Comparison of ENCODE assay signal across 17 cellular contexts in the genomic region with DNA sequence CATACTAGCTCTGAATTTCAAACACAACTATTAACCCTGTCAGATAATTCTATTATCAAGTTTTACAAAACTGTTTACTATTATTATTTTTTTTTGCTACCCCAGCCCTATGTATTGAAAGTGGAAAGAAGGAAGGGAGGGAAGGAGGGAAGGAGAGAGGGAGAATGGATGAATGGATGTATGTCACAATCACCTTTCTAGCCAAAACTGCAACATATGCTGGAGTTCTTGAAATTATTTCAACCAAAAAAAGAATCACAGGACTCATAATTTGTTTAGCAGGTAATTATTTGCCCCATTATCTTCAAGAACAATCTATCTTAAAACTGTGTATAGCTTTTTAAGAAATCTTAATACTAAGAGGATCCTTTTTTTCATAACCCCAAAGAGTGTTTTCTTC. TPM values are rescaled to one million over a fixed set of nuclear protein-coding genes. Genes with fewer than 3 reads are reported as not detected.
DNase-seq lines count a peak whose midpoint lies in the region; ATAC-seq and TF ChIP-seq lines count a peak whose summit lies in the region.
"Had no signal": no experiment of that assay in that cellular context is flagged by ENCODE, and none has a peak within 500 bp of the region (broad histone marks: within the 10 kb centered on the region; RNA-seq: fewer than 3 reads in every experiment).

No MANE protein-coding gene starts in this region.

- H3K4me1 ChIP-seq in muscle layer of duodenum (ENCODE audit: control insufficient read depth in 1 of 2, insufficient read depth in 2 of 2, low read length in 2 of 2) (peaks cover 42 to 60% of the 10 kb centered on the region in 2 donors), stomach (peaks cover 34 to 89% (median 64%) of the 10 kb centered on the region in 4 donors)

- TF ChIP-seq EP300 in stomach (IDR thresholded peaks at IDR 0.05): no peak

- H3K27ac ChIP-seq in muscle layer of duodenum (ENCODE audit: low read length) (peak overlapping the region; percentile 84), stomach (peak overlapping the region in 3 of 5 donors; percentile 43 to 72 (median 43))

- ATAC-seq in activated naive CD8-positive, alpha-beta T cell treated with anti-CD3 and anti-CD28 coated beads, Interleukin-2, amount 50 U/mL, for 24 hours: no peak
- no peak for ATAC-seq in activated T-helper 17 cell treated with anti-CD3 and anti-CD28 coated beads, Interleukin-2, amount 50 U/mL, for 72 hours (replicated peaks)
- ATAC-seq in left lobe of liver (no peak), Right ventricle myocardium inferior (no peak)

- H3K27me3 Mint-ChIP-seq in activated naive CD8-positive, alpha-beta T cell: no peaks in the 10 kb centered on the region
- H3K27me3 Mint-ChIP-seq in activated naive CD8-positive, alpha-beta T cell treated with anti-CD3 and anti-CD28 coated beads, Interleukin-2, amount 50 U/mL, for 24 hours: no peaks in the 10 kb centered on the region
- H3K27me3 Mint-ChIP-seq in activated T-helper 17 cell treated with anti-CD3 and anti-CD28 coated beads, Interleukin-2, amount 50 U/mL, for 72 hours: no peaks in the 10 kb centered on the region
- H3K27me3 Mint-ChIP-seq: activated naive CD8-positive, alpha-beta T cell treated with anti-CD3 and anti-CD28 coated beads, Interleukin-2, amount 10 ng/mL, durations not matched to agents 7 days and 5 days; progenitor cell of endocrine pancreas had no signal

- intact Hi-C loops in stomach (cut with DNase I; ENCODE audit: low total_unique reads): no loop called here
- intact Hi-C loops in Right ventricle myocardium inferior (cut with DNase I): no loop called here

- H3K27me3 ChIP-seq in muscle layer of duodenum (ENCODE audit: low read depth, low read length) (no peaks in the 10 kb centered on the region), stomach (no peaks in the 10 kb centered on the region)
- H3K27me3 ChIP-seq: Peyer's patch had no signal

- peak overlapping the region; percentile 80 for H3K27ac Mint-ChIP-seq in activated naive CD8-positive, alpha-beta T cell
- no peak overlapping the region for H3K27ac Mint-ChIP-seq in activated naive CD8-positive, alpha-beta T cell treated with anti-CD3 and anti-CD28 coated beads, Interleukin-2, amount 50 U/mL, for 24 hours
- no peak overlapping the region for H3K27ac Mint-ChIP-seq in activated T-helper 17 cell treated with anti-CD3 and anti-CD28 coated beads, Interleukin-2, amount 50 U/mL, for 72 hours
- H3K27ac Mint-ChIP-seq: progenitor cell of endocrine pancreas had no signal

- H3K36me3 ChIP-seq in muscle layer of duodenum (ENCODE audit: control insufficient read depth in 1 of 2, insufficient read depth in 2 of 2, low read length in 2 of 2) (peaks cover 0 to 5% of the 10 kb centered on the region in 2 donors), stomach (no peaks in the 10 kb centered on the region)
- H3K36me3 ChIP-seq: Peyer's patch had no signal

- H3K4me3 Mint-ChIP-seq in activated naive CD8-positive, alpha-beta T cell: peak overlapping the region; percentile 63
- no peak overlapping the region for H3K4me3 Mint-ChIP-seq in activated naive CD8-positive, alpha-beta T cell treated with anti-CD3 and anti-CD28 coated beads, Interleukin-2, amount 50 U/mL, for 24 hours
- H3K4me3 Mint-ChIP-seq in activated T-helper 17 cell treated with anti-CD3 and anti-CD28 coated beads, Interleukin-2, amount 50 U/mL, for 72 hours: peak overlapping the region; percentile 60
- H3K4me3 Mint-ChIP-seq: H9 had no signal

- no peak for TF ChIP-seq POLR2A in stomach (IDR thresholded peaks at IDR 0.05)

- TF ChIP-seq CTCF in stomach (IDR thresholded peaks at IDR 0.05): no peak

- no peaks in the 10 kb centered on the region for H3K36me3 Mint-ChIP-seq in activated naive CD8-positive, alpha-beta T cell
- peaks cover 4% of the 10 kb centered on the region for H3K36me3 Mint-ChIP-seq in activated naive CD8-positive, alpha-beta T cell treated with anti-CD3 and anti-CD28 coated beads, Interleukin-2, amount 50 U/mL, for 24 hours (ENCODE audit: low read depth)
- H3K36me3 Mint-ChIP-seq in activated T-helper 17 cell treated with anti-CD3 and anti-CD28 coated beads, Interleukin-2, amount 50 U/mL, for 72 hours (ENCODE audit: low read depth): peaks cover 9% of the 10 kb centered on the region
- H3K36me3 Mint-ChIP-seq: activated naive CD8-positive, alpha-beta T cell treated with anti-CD3 and anti-CD28 coated beads, Interleukin-2, amount 10 ng/mL, durations not matched to agents 7 days and 5 days had no signal

- POLR2A ChIA-PET in HEK293T (lab: Yijun Ruan, JAX): no interaction called here

- H3K9me3 Mint-ChIP-seq in activated naive CD8-positive, alpha-beta T cell (ENCODE audit: low read depth): peaks cover 2% of the 10 kb centered on the region
- H3K9me3 Mint-ChIP-seq in activated naive CD8-positive, alpha-beta T cell treated with anti-CD3 and anti-CD28 coated beads, Interleukin-2, amount 50 U/mL, for 24 hours: no peaks in the 10 kb centered on the region
- no peaks in the 10 kb centered on the region for H3K9me3 Mint-ChIP-seq in activated T-helper 17 cell treated with anti-CD3 and anti-CD28 coated beads, Interleukin-2, amount 50 U/mL, for 72 hours
- H3K9me3 Mint-ChIP-seq: activated naive CD8-positive, alpha-beta T cell treated with anti-CD3 and anti-CD28 coated beads, Interleukin-2, amount 10 ng/mL, durations not matched to agents 7 days and 5 days; H9 had no signal

- peaks cover 84% of the 10 kb centered on the region for H3K4me1 Mint-ChIP-seq in activated naive CD8-positive, alpha-beta T cell (ENCODE audit: low read depth)
- peaks cover 87% of the 10 kb centered on the region for H3K4me1 Mint-ChIP-seq in activated naive CD8-positive, alpha-beta T cell treated with anti-CD3 and anti-CD28 coated beads, Interleukin-2, amount 50 U/mL, for 24 hours
- peaks cover 41% of the 10 kb centered on the region for H3K4me1 Mint-ChIP-seq in activated T-helper 17 cell treated with anti-CD3 and anti-CD28 coated beads, Interleukin-2, amount 50 U/mL, for 72 hours

- no peaks in the 10 kb centered on the region for H3K9me3 ChIP-seq in muscle layer of duodenum (ENCODE audit: control insufficient read depth in 1 of 2, low read length in 2 of 2)
- no peaks in the 10 kb centered on the region for H3K9me3 ChIP-seq in stomach
- H3K9me3 ChIP-seq: Peyer's patch had no signal

- H3K4me3 ChIP-seq in muscle layer of duodenum (ENCODE audit: low read depth in 1 of 2, low read length in 2 of 2) (no peak overlapping the region), stomach (no peak overlapping the region)

- CTCF ChIA-PET in HEK293T (lab: Yijun Ruan, JAX): interaction anchor here (1.5 kb wide), 1 partner anchor 424 kb away, joined by 7 read pairs; no protein-coding TSS in a partner anchor

- DNase-seq in activated naive CD8-positive, alpha-beta T cell treated with anti-CD3 and anti-CD28 coated beads, Interleukin-2, amount 50 U/mL, for 24 hours: no peak
- DNase-seq in stomach: no peak
- DNase-seq in HEK293T (ENCODE audit: extremely low spot score): no peak
- DNase-seq in left lobe of liver (ENCODE audit: low spot score): no peak
- no peak for DNase-seq in Right ventricle myocardium inferior (ENCODE audit: missing footprints)
- DNase-seq: activated naive CD8-positive, alpha-beta T cell treated with anti-CD3 and anti-CD28 coated beads, Interleukin-2, amount 10 ng/mL, durations not matched to agents 7 days and 5 days; glutamatergic neuron; H9; midbrain; NCI-H1417 treated with DMSO at 0.1 percent for 48 hours; NCI-H510A; Peyer's patch; T-helper 1 cell had no signal

TF ChIP-seq in HEK293T, 16 proteins besides CTCF, POLR2A, EP300 and RAD21:
- TF ChIP-seq FOXM1 (IDR thresholded peaks at IDR 0.05; ENCODE audit: borderline replicate concordance) (no peak), LEF1 (IDR thresholded peaks at IDR 0.05; ENCODE audit: borderline replicate concordance) (no peak), TARDBP (IDR thresholded peaks at IDR 0.05) (no peak)

RNA-seq across cellular contexts. Expression of a gene that starts 5.4 kb away (rescaled TPM):
- total RNA-seq in activated T-helper 17 cell treated with anti-CD3 and anti-CD28 coated beads, Interleukin-2, amount 50 U/mL, for 72 hours: 1 to 10 TPM; 6.9 to 7.6 TPM
- total RNA-seq in stomach: 10 to 100 TPM; 16.8 to 60.4 (median 22.6) TPM
- polyA plus RNA-seq in stomach: 1 to 10 TPM; 3.7 to 6.1 (median 3.8) TPM
- 19.3 TPM for total RNA-seq in left lobe of liver
- 16.0 TPM for total RNA-seq in Right ventricle myocardium inferior
